1 cellular context compared by ENCODE assay signal in the genomic region with DNA sequence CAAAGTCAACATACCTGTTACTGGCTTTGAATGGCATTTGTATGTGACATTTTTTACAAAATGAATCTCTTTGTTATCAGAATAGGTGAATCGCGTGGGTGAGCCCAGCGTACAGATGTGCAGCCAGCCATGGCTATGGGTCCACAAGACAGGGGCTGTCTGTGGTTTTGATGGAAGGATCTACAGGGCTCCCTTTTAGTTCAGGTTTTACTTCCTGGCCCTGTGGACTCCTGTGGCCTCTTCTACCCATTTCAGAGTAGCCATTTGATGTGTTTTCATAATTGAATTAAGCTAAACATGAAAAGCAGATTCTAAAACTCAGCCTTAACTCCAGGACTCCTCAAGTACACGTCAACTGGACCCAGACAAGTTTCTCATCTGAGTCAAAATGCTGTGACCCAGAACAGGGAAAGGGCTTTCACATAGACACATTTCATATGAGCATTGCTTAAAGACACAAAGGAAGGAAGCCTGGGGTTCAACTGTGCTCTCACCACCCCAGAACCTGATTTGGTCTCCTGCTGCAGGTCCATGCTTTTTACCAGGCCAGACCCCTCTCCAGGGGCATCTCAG.
TF ChIP-seq lines count a peak whose summit lies in the region.

No MANE protein-coding gene starts in this region.

TF ChIP-seq in HepG2, 621 proteins besides CTCF, POLR2A, EP300 and RAD21 (continued from another document):
- TF ChIP-seq, protein P1, sequence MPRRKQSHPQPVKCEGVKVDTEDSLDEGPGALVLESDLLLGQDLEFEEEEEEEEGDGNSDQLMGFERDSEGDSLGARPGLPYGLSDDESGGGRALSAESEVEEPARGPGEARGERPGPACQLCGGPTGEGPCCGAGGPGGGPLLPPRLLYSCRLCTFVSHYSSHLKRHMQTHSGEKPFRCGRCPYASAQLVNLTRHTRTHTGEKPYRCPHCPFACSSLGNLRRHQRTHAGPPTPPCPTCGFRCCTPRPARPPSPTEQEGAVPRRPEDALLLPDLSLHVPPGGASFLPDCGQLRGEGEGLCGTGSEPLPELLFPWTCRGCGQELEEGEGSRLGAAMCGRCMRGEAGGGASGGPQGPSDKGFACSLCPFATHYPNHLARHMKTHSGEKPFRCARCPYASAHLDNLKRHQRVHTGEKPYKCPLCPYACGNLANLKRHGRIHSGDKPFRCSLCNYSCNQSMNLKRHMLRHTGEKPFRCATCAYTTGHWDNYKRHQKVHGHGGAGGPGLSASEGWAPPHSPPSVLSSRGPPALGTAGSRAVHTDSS (CRISPR knock-in tag; conservative IDR thresholded peaks at IDR 0.05): no peak
- TF ChIP-seq MAF1 (CRISPR knock-in tag; IDR thresholded peaks at IDR 0.05; ENCODE audit: borderline replicate concordance): no peak
